ENCODE assay signal across 1 cellular context in genomic region chr1:2575801-2576663, GRCh38.
TF ChIP-seq lines count a peak whose summit lies in the region.

No MANE protein-coding gene starts in this region.

TF ChIP-seq in HepG2, 621 proteins besides CTCF, POLR2A, EP300 and RAD21 (continued from another document):
- TF ChIP-seq ZBTB14 (CRISPR knock-in tag; IDR thresholded peaks at IDR 0.05) = no peak
- 0 out of 2 replicates have a peak, but pooled peaks have one; percentile 32 for TF ChIP-seq MZF1 (CRISPR knock-in tag; IDR thresholded peaks at IDR 0.05; ENCODE audit: borderline replicate concordance)
- no peak for TF ChIP-seq ZBTB25 (CRISPR knock-in tag; IDR thresholded peaks at IDR 0.05)
- no peak for TF ChIP-seq PRDM15 (CRISPR knock-in tag; IDR thresholded peaks at IDR 0.05)
- 0 out of 2 replicates have a peak, but pooled peaks have one; percentile 28 for TF ChIP-seq ZNF644 (CRISPR knock-in tag; IDR thresholded peaks at IDR 0.05; ENCODE audit: low read depth)
- TF ChIP-seq ZUFSP (CRISPR knock-in tag; IDR thresholded peaks at IDR 0.05; ENCODE audit: borderline replicate concordance) = no peak
- TF ChIP-seq ZBTB10 (CRISPR knock-in tag; IDR thresholded peaks at IDR 0.05; ENCODE audit: borderline replicate concordance) = no peak
- no peak for TF ChIP-seq ZNF382 (CRISPR knock-in tag; IDR thresholded peaks at IDR 0.05; ENCODE audit: borderline replicate concordance)
- 0 out of 2 replicates have a peak, but pooled peaks have one; percentile 21 for TF ChIP-seq ELF4 (CRISPR knock-in tag; IDR thresholded peaks at IDR 0.05; ENCODE audit: borderline replicate concordance)
- no peak for TF ChIP-seq IRX3 (CRISPR knock-in tag; IDR thresholded peaks at IDR 0.05; ENCODE audit: borderline replicate concordance, low read depth)
- TF ChIP-seq SMAD3 (CRISPR knock-in tag; IDR thresholded peaks at IDR 0.05) = no peak
- no peak for TF ChIP-seq NR3C1 (CRISPR knock-in tag; IDR thresholded peaks at IDR 0.05)
- no peak for TF ChIP-seq RARG (CRISPR knock-in tag; IDR thresholded peaks at IDR 0.05; ENCODE audit: low read depth)
- no peak for TF ChIP-seq GTF3A (CRISPR knock-in tag; conservative IDR thresholded peaks at IDR 0.05)
- TF ChIP-seq BCLAF1 (IDR thresholded peaks at IDR 0.05) = no peak
- TF ChIP-seq DMAP1 (CRISPR knock-in tag; IDR thresholded peaks at IDR 0.05) = 0 out of 2 replicates have a peak, but pooled peaks have one; percentile 24
- no peak for TF ChIP-seq ZKSCAN1 (IDR thresholded peaks at IDR 0.05; ENCODE audit: low read length)
- peak; percentile 86 for TF ChIP-seq PATZ1 (CRISPR knock-in tag; IDR thresholded peaks at IDR 0.05)
- TF ChIP-seq NFIC (IDR thresholded peaks at IDR 0.05; ENCODE audit: low read length) = no peak
- peak; percentile 49; the same call in 1 of the 2 replicates for TF ChIP-seq ZNF441 (CRISPR knock-in tag; IDR thresholded peaks at IDR 0.05; ENCODE audit: borderline replicate concordance)
- TF ChIP-seq THAP7 (CRISPR knock-in tag; IDR thresholded peaks at IDR 0.05) = no peak
- peak; percentile 72 for TF ChIP-seq ARID5B (CRISPR knock-in tag; IDR thresholded peaks at IDR 0.05)
- TF ChIP-seq PLRG1 (conservative IDR thresholded peaks at IDR 0.05) = no peak
TF ChIP-seq in HepG2: peak in this region for 161.
